In genomic region chr16:20517149-20517548, GRCh38 we compare ENCODE assay signal across 12 cellular contexts. TPM values are rescaled to one million over a fixed set of nuclear protein-coding genes. Genes with fewer than 3 reads are reported as not detected.
"Had no signal": no experiment of that assay in that cellular context is flagged by ENCODE, and none has a peak within 500 bp of the region (broad histone marks: within the 10 kb centered on the region; RNA-seq: fewer than 3 reads in every experiment).

No MANE protein-coding gene starts in this region.

- DNase-seq: GM23248, GOT3, H7, HFFc6, IMR-90, KG1 had no signal

- H3K9ac ChIP-seq: GM23248 had no signal

- H3K4me1 ChIP-seq: HAP-1 had no signal

- H3K4me3 ChIP-seq: GM23248, HAP-1, K562 had no signal

- H3K9me3 ChIP-seq: HAP-1 had no signal

- H3K27ac ChIP-seq: GM23248, HL-60 had no signal

- H3K36me3 ChIP-seq: HAP-1 had no signal

- ATAC-seq: HCT116, K562 had no signal

RNA-seq across cellular contexts. Expression of gene ACSM2B, which starts 59.0 kb away (rescaled TPM):
- total RNA-seq: GM23248, H4, H7, HFFc6, HT1080, IMR-90 had no signal
- polyA plus RNA-seq: GM23248, IMR-90 had no signal
